1 cellular context compared by ENCODE assay signal in the genomic region with DNA sequence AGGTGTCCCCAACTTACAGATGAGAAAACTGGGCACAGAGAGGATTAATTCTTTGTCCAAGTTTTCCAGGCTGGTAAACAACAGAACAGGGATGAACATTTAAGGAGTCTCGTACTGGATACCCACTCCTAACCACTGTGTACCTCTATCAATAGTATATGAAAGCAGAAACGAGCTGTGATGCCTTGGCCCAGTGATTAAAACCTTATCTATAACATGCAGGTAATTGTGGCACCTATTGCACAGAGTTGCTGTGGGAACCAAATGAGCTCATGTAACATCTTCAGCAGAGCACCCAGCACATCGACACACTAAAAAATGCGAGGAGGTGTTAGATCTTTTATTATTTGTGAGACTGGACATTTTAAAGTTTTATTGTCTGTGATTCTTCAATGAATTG.
TF ChIP-seq lines count a peak whose summit lies in the region.

No MANE protein-coding gene starts in this region.

TF ChIP-seq in GM12878, 131 proteins besides CTCF, POLR2A, EP300 and RAD21:
- TF ChIP-seq BCL11A (IDR thresholded peaks at IDR 0.05; ENCODE audit: low read depth, low read length) (no peak), FOS (IDR thresholded peaks at IDR 0.05; ENCODE audit: borderline replicate concordance, extremely low read depth, insufficient read length) (no peak), EED (IDR thresholded peaks at IDR 0.05; ENCODE audit: low read depth) (no peak), E2F8 (IDR thresholded peaks at IDR 0.05; ENCODE audit: low read depth, partially characterized antibody) (no peak), STAT1 (conservative IDR thresholded peaks at IDR 0.05) (no peak), SREBF1 (IDR thresholded peaks at IDR 0.05; ENCODE audit: low read length) (no peak), ASH2L (IDR thresholded peaks at IDR 0.05; ENCODE audit: borderline replicate concordance, low read depth) (no peak), MAX (IDR thresholded peaks at IDR 0.05; ENCODE audit: low read depth, low read length) (no peak), ZNF274 (IDR thresholded peaks at IDR 0.05; ENCODE audit: insufficient read depth, insufficient read length) (no peak), KLF5 (IDR thresholded peaks at IDR 0.05; ENCODE audit: partially characterized antibody) (no peak), SMC3 (IDR thresholded peaks at IDR 0.05; ENCODE audit: borderline replicate concordance, low read length) (no peak), NFYA (IDR thresholded peaks at IDR 0.05; ENCODE audit: borderline replicate concordance, low read depth, low read length) (no peak), ZNF384 (IDR thresholded peaks at IDR 0.05; ENCODE audit: borderline replicate concordance, low read depth, low read length) (no peak), BACH1 (IDR thresholded peaks at IDR 0.05; ENCODE audit: borderline replicate concordance) (no peak)
- TF ChIP-seq, protein P1, sequence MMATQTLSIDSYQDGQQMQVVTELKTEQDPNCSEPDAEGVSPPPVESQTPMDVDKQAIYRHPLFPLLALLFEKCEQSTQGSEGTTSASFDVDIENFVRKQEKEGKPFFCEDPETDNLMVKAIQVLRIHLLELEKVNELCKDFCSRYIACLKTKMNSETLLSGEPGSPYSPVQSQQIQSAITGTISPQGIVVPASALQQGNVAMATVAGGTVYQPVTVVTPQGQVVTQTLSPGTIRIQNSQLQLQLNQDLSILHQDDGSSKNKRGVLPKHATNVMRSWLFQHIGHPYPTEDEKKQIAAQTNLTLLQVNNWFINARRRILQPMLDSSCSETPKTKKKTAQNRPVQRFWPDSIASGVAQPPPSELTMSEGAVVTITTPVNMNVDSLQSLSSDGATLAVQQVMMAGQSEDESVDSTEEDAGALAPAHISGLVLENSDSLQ (IDR thresholded peaks at IDR 0.05) = no peak
- TF ChIP-seq, protein P2, sequence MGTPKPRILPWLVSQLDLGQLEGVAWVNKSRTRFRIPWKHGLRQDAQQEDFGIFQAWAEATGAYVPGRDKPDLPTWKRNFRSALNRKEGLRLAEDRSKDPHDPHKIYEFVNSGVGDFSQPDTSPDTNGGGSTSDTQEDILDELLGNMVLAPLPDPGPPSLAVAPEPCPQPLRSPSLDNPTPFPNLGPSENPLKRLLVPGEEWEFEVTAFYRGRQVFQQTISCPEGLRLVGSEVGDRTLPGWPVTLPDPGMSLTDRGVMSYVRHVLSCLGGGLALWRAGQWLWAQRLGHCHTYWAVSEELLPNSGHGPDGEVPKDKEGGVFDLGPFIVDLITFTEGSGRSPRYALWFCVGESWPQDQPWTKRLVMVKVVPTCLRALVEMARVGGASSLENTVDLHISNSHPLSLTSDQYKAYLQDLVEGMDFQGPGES (IDR thresholded peaks at IDR 0.05) = no peak
